16 cellular contexts compared by ENCODE assay signal in the genomic region with DNA sequence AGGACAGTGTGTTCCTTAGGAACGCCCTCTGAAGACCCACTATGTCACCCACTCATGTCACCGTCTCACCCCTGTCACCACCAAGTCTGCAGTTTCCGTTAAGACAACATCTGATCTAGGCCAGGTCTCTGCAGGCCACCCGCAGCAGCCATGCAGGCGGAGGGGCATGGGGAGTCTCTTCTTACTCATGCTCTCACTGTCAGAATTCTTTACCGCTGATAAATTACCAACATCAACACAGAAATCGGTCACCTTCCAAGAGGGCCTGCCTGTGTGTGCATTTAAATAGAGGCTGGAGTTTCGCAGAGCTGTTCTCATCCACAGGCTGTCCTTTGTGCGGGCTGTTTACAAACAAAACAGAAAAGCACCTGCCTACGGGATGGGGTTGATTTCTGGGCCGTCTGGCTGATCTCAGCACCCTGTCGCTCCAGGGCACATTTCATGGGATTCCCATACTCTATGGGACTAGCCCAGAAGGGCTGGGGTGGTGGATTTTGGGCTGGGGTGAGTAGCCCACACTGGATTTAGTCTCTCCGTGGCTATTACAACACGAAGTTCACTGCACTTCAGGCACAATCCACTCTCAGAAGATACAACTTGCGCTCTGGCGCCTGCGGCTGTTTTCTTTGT.
"Had no signal": no experiment of that assay in that cellular context is flagged by ENCODE, and none has a peak within 500 bp of the region (broad histone marks: within the 10 kb centered on the region; RNA-seq: fewer than 3 reads in every experiment).

No MANE protein-coding gene starts in this region.

- DNase-seq: activated CD4-positive, alpha-beta T cell treated with anti-CD3 and anti-CD28 coated beads for 1 hour; activated CD4-positive, alpha-beta T cell treated with anti-CD3 and anti-CD28 coated beads, Interleukin-2, amount 50 U/mL, for 1 hour; activated CD8-positive, alpha-beta T cell treated with anti-CD3 and anti-CD28 coated beads, Interleukin-2, amount 10 ng/mL, durations not matched to agents 7 days and 5 days; activated gamma-delta T cell treated with Interleukin-2 at 50 U/mL for 16 hours; adrenal gland; heart right ventricle; kidney; naive B cell; right cardiac atrium; stimulated activated CD4-positive, alpha-beta T cell treated with anti-CD3 and anti-CD28 coated beads, Interleukin-12 subunit alpha, Interleukin-12 subunit beta, amount 100 ng/mL, for 4 hours; stimulated activated CD4-positive, alpha-beta T cell treated with anti-CD3 and anti-CD28 coated beads, Interleukin-4, amount 100 ng/mL, for 4 hours; stimulated activated naive CD8-positive, alpha-beta T cell treated with anti-CD3 and anti-CD28 coated beads, Interleukin-15, Interleukin-2, amounts not matched to agents 100 U/mL and 50 U/mL, for 24 hours; T-helper 1 cell; thyroid gland had no signal

- H3K27ac ChIP-seq: adrenal gland, ascending aorta, heart right ventricle, thyroid gland had no signal

- H3K4me3 ChIP-seq: adrenal gland, ascending aorta, heart right ventricle, lung, thyroid gland had no signal

- H3K4me1 ChIP-seq: adrenal gland, ascending aorta, heart right ventricle, thyroid gland had no signal

- H3K27me3 ChIP-seq: adrenal gland, ascending aorta, thyroid gland had no signal

- H3K36me3 ChIP-seq: adrenal gland, ascending aorta, heart right ventricle, thyroid gland had no signal

- H3K9me3 ChIP-seq: adrenal gland, ascending aorta, thyroid gland had no signal
